In genomic region chr13:99067160-99067985, GRCh38 we compare ENCODE assay signal across 12 cellular contexts.
A peak's percentile ranks its signal among the peaks of the same experiment; 100 is the strongest.
DNase-seq lines count a peak whose midpoint lies in the region; ATAC-seq, FAIRE-seq and TF ChIP-seq lines count a peak whose summit lies in the region.
"Had no signal": no experiment of that assay in that cellular context is flagged by ENCODE, and none has a peak within 500 bp of the region (broad histone marks: within the 10 kb centered on the region; RNA-seq: fewer than 3 reads in every experiment).

No MANE protein-coding gene starts in this region.

- FAIRE-seq in frontal cortex (lab: Jason Lieb, UNC) (no peak), GM12892 (lab: Jason Lieb, UNC) (no peak)

- ATAC-seq in RWPE2 (ENCODE audit: low read depth) (peak; percentile 87), esophagus mucosa (peak; percentile 73), omental fat pad (ENCODE audit: low FRiP score) (peak; percentile 78)
- ATAC-seq: heart left ventricle had no signal

- H3K9me3 ChIP-seq in RWPE2 (ENCODE audit: severe bottlenecking): no peaks in the 10 kb centered on the region
- H3K9me3 ChIP-seq: heart left ventricle had no signal

- peaks cover 44% of the 10 kb centered on the region for H3K4me1 ChIP-seq in RWPE2 (ENCODE audit: insufficient read depth, poor library complexity, severe bottlenecking)

- H3K4me3 ChIP-seq in RWPE2 (ENCODE audit: severe bottlenecking): no peak overlapping the region

- intact Hi-C loops in posterior cingulate gyrus (cut with DNase I): no loop called here

- no peak for TF ChIP-seq CTCF in RWPE2 (IDR thresholded peaks at IDR 0.05; ENCODE audit: poor library complexity, severe bottlenecking)
- no peak for TF ChIP-seq CTCF in omental fat pad (IDR thresholded peaks at IDR 0.05)

- DNase-seq in ELR (ENCODE audit: low read depth): peak; percentile 92
- no peak for DNase-seq in RWPE2 (ENCODE audit: low spot score)
- DNase-seq in omental fat pad (ENCODE audit: low spot score): no peak
- DNase-seq in frontal cortex (ENCODE audit: low spot score in 2 of 2): no peak
- no peak for DNase-seq in GM12892 (ENCODE audit: insufficient read length)
- DNase-seq in anterior cingulate cortex (lab: John Stamatoyannopoulos, UW): no peak
- no peak for DNase-seq in posterior cingulate gyrus
- DNase-seq: activated naive CD4-positive, alpha-beta T cell treated with Interleukin-2 at 50 U/mL for 16 hours; heart left ventricle; T1000 had no signal

- no peak for TF ChIP-seq POLR2A in GM12892 (IDR thresholded peaks at IDR 0.05; ENCODE audit: low read depth, low read length)

- 0 out of 2 replicates have a peak, but pooled peaks cover 9% of the 10 kb centered on the region for H3K36me3 ChIP-seq in RWPE2 (ENCODE audit: low read depth)
- H3K36me3 ChIP-seq: heart left ventricle had no signal

- H3K27ac ChIP-seq in RWPE2 (ENCODE audit: poor library complexity, severe bottlenecking): peak overlapping the region; percentile 95
- H3K27ac ChIP-seq: parathyroid adenoma had no signal

- no peaks in the 10 kb centered on the region for H3K27me3 ChIP-seq in RWPE2 (ENCODE audit: insufficient read depth, poor library complexity, severe bottlenecking)
